In genomic region chr19:13057744-13058143, GRCh38 we compare ENCODE assay signal across 14 cellular contexts. TPM values are rescaled to one million over a fixed set of nuclear protein-coding genes. Genes with fewer than 3 reads are reported as not detected.
A peak's percentile ranks its signal among the peaks of the same experiment; 100 is the strongest.
DNase-seq lines count a peak whose midpoint lies in the region; ATAC-seq, FAIRE-seq and TF ChIP-seq lines count a peak whose summit lies in the region.
"Had no signal": no experiment of that assay in that cellular context is flagged by ENCODE, and none has a peak within 500 bp of the region (broad histone marks: within the 10 kb centered on the region; RNA-seq: fewer than 3 reads in every experiment).

No MANE protein-coding gene starts in this region.

- no peak overlapping the region for H2AFZ ChIP-seq in IMR-90 (replicated peaks; ENCODE audit: low read length, poor library complexity)

- no TSS peak for BruUV-seq in IMR-90 (replicated peaks; lab: Mats Ljungman, UMichigan)

- H3K23ac ChIP-seq in IMR-90 (ENCODE audit: low read depth, low read length) = peak overlapping the region; percentile 67; the same call in 1 of the 2 replicates

- H2BK120ac ChIP-seq in IMR-90 (ENCODE audit: low read depth, low read length) = peak overlapping the region; percentile 100

- H2BK15ac ChIP-seq in IMR-90 (ENCODE audit: low read depth, low read length) = no peak overlapping the region

- peak overlapping the region; percentile 10; the same call in 1 of the 2 replicates for H3K14ac ChIP-seq in IMR-90 (replicated peaks; ENCODE audit: low read depth, low read length)

- no peak overlapping the region for H3K4me3 ChIP-seq in IMR-90 (ENCODE audit: insufficient read depth, low read depth, low read length)
- no peak overlapping the region for H3K4me3 ChIP-seq in lung
- no peak overlapping the region for H3K4me3 ChIP-seq in thoracic aorta
- no peak overlapping the region for H3K4me3 ChIP-seq in kidney (ENCODE audit: low read length in 2 of 2)

- H4K5ac ChIP-seq in IMR-90 (ENCODE audit: low read depth, low read length) = peak overlapping the region; percentile 58; the same call in 1 of the 2 replicates

- H3K27me3 ChIP-seq in IMR-90 (ENCODE audit: control insufficient read depth, insufficient read depth, low read length) = no peaks in the 10 kb centered on the region
- no peaks in the 10 kb centered on the region for H3K27me3 ChIP-seq in lung (ENCODE audit: control insufficient read depth, insufficient read depth)
- no peaks in the 10 kb centered on the region for H3K27me3 ChIP-seq in thoracic aorta (replicated peaks; ENCODE audit: insufficient read depth)

- H3K4me1 ChIP-seq in IMR-90 (ENCODE audit: control insufficient read depth, insufficient read depth, low read length) (peaks cover 67% of the 10 kb centered on the region), lung (ENCODE audit: control insufficient read depth in 2 of 2, insufficient read depth in 2 of 2, low read length in 2 of 2) (peaks cover 15 to 50% of the 10 kb centered on the region in 2 donors), thoracic aorta (ENCODE audit: control insufficient read depth in 1 of 2, low read depth in 2 of 2) (peaks cover 86 to 100% of the 10 kb centered on the region in 2 donors), kidney (ENCODE audit: control insufficient read depth in 1 of 2, insufficient read depth in 1 of 2, low read depth in 1 of 2, low read length in 2 of 2) (peaks cover 21 to 42% of the 10 kb centered on the region in 2 donors)

- dilution Hi-C loops in IMR-90 (cut with HindIII; ENCODE audit: low sequenced_read_pairs, unreplicated experiment) = no loop called here

- CTCF ChIA-PET in IMR-90 (lab: Yijun Ruan, JAX) = interaction anchor here (0.9 to 1.6 kb wide), 2 partner anchors 32 to 36 kb away, joined by 3 to 8 read pairs; no protein-coding TSS in a partner anchor

- H2BK20ac ChIP-seq in IMR-90 (ENCODE audit: low read depth, low read length) = 0 out of 2 replicates have a peak overlapping the region, but pooled peaks have one; percentile 28

- H3K18ac ChIP-seq in IMR-90 (ENCODE audit: low read depth, low read length) = peak overlapping the region; percentile 32; the same call in 1 of the 2 replicates

- peak overlapping the region; percentile 87 for H2AK9ac ChIP-seq in IMR-90 (replicated peaks; ENCODE audit: low read depth, low read length, poor library complexity)

- H2BK5ac ChIP-seq in IMR-90 (ENCODE audit: low read depth, low read length, poor library complexity, severe bottlenecking) = peak overlapping the region; percentile 100

- ATAC-seq in IMR-90 (ENCODE audit: low read depth) = no peak
- ATAC-seq in lung (ENCODE audit: insufficient read depth, low FRiP score) = no peak
- no peak for ATAC-seq in thoracic aorta (ENCODE audit: insufficient number of reproducible peaks, low FRiP score, low read depth)

- no peaks in the 10 kb centered on the region for H3K9me3 ChIP-seq in IMR-90 (ENCODE audit: control insufficient read depth, insufficient read depth, low read length)
- no peaks in the 10 kb centered on the region for H3K9me3 ChIP-seq in lung (ENCODE audit: control insufficient read depth in 2 of 2, insufficient read depth in 1 of 2, low read length in 1 of 2)
- no peaks in the 10 kb centered on the region for H3K9me3 ChIP-seq in thoracic aorta
- no peaks in the 10 kb centered on the region for H3K9me3 ChIP-seq in kidney (ENCODE audit: control insufficient read depth in 1 of 2, low read length in 2 of 2)

- FAIRE-seq in kidney (lab: Jason Lieb, UNC) = no peak

- H3K79me1 ChIP-seq in IMR-90 (ENCODE audit: low read depth in 1 of 2, low read length in 2 of 2) = peaks cover 42 to 88% of the 10 kb centered on the region in 2 experiments

- TF ChIP-seq CTCF in IMR-90 (conservative IDR thresholded peaks at IDR 0.05; ENCODE audit: low read depth, low read length) = no peak
- no peak for TF ChIP-seq CTCF in VCaP (conservative IDR thresholded peaks at IDR 0.05)
- TF ChIP-seq CTCF in lung (IDR thresholded peaks at IDR 0.05; ENCODE audit: control extremely low read depth, extremely low read depth) = no peak
- no peak for TF ChIP-seq CTCF in thoracic aorta (IDR thresholded peaks at IDR 0.05)
- TF ChIP-seq CTCF in kidney (IDR thresholded peaks at IDR 0.05; ENCODE audit: borderline replicate concordance, extremely low read depth, insufficient read depth) = no peak

- in situ Hi-C loops in IMR-90 (cut with MboI; ENCODE audit: low sequenced_read_pairs) = no loop called here

- peak overlapping the region; percentile 80 for H2AK5ac ChIP-seq in IMR-90 (ENCODE audit: low read depth, low read length)

- peak; percentile 47 for DNase-seq in IMR-90
- no peak for DNase-seq in lung (ENCODE audit: low spot score)
- no peak for DNase-seq in thoracic aorta (ENCODE audit: low spot score)
- DNase-seq in kidney = no peak
- no peak for DNase-seq in activated CD8-positive, alpha-beta memory T cell treated with anti-CD3 and anti-CD28 coated beads for 24 hours
- no peak for DNase-seq in NCI-H2029 treated with DMSO at 0.1 percent for 48 hours (lab: John Stamatoyannopoulos, UW)
- DNase-seq: activated CD4-positive, CD25-positive, alpha-beta regulatory T cell; amniotic stem cell; CD8-positive, alpha-beta memory T cell; effector CD8-positive, alpha-beta T cell; hippocampal formation; mammary epithelial cell; occipital lobe had no signal

- H3K36me3 ChIP-seq in IMR-90 (ENCODE audit: control insufficient read depth, insufficient read depth, low read length) (peaks cover 5% of the 10 kb centered on the region; the same call in 1 of the 2 replicates), lung (ENCODE audit: control insufficient read depth in 2 of 2, insufficient read depth in 2 of 2, low read length in 2 of 2) (no peaks in the 10 kb centered on the region), thoracic aorta (no peaks in the 10 kb centered on the region), kidney (ENCODE audit: control insufficient read depth in 1 of 2, insufficient read depth in 2 of 2, low read length in 2 of 2) (no peaks in the 10 kb centered on the region)

- intact Hi-C loops in IMR-90 (cut with micrococcal nuclease) (no loop called here), kidney (cut with DNase I) (no loop called here)

- H4K20me1 ChIP-seq in IMR-90 (ENCODE audit: insufficient read depth, low read length) = peaks cover 10% of the 10 kb centered on the region; the same call in 1 of the 2 replicates

- no peak for TF ChIP-seq POLR2A in IMR-90 (IDR thresholded peaks at IDR 0.05; ENCODE audit: low read depth, low read length)

- TF ChIP-seq RAD21 in IMR-90 (IDR thresholded peaks at IDR 0.05; ENCODE audit: low read length) = no peak

- H3K27ac ChIP-seq in IMR-90 (ENCODE audit: insufficient read depth, low read length) (peak overlapping the region; percentile 100), VCaP (peak overlapping the region; percentile 78), lung (ENCODE audit: low read depth in 1 of 2, low read length in 1 of 2) (peak overlapping the region; percentile 6 to 98), thoracic aorta (peak overlapping the region; percentile 99 to 100), kidney (ENCODE audit: low read depth in 2 of 2, low read length in 2 of 2) (no peak overlapping the region)

- peaks cover 24% of the 10 kb centered on the region for H3K9me1 ChIP-seq in IMR-90 (ENCODE audit: insufficient read depth, low read length)

- H3K56ac ChIP-seq in IMR-90 (ENCODE audit: extremely low read depth, insufficient read depth, low read length) = no peak overlapping the region

- peak overlapping the region; percentile 100 for H4K91ac ChIP-seq in IMR-90 (ENCODE audit: insufficient read depth, low read depth, low read length)

- H3K9ac ChIP-seq in IMR-90 (ENCODE audit: low read depth, low read length) (no peak overlapping the region), kidney (ENCODE audit: low read length in 2 of 2) (no peak overlapping the region)

- 33% methylated on average over 2 of the region's 2 CpGs; no CpG with 5 or more reads in 1 of the 2 experiments for WGBS in IMR-90 (ENCODE audit: extremely low coverage in 2 of 2, insufficient read length in 1 of 2), 2 experiments
- 63 to 65% methylated on average over 2 of the region's 2 CpGs for WGBS in lung, 2 donors

- peak overlapping the region; percentile 7; the same call in 1 of the 2 replicates for H3K4me2 ChIP-seq in IMR-90 (ENCODE audit: low read depth, low read length)

- H3K4ac ChIP-seq in IMR-90 (ENCODE audit: low read depth, low read length) = peak overlapping the region; percentile 100

- POLR2A ChIA-PET in IMR-90 (lab: Charles Lee; ENCODE audit: unreplicated experiment) = interaction anchor here (0.5 to 0.6 kb wide), 2 partner anchors 77 to 571 kb away, joined by 3 to 13 read pairs; no protein-coding TSS in a partner anchor

- peak overlapping the region in 1 of 2 experiments; percentile 99; a peak in 3 of 4 replicates for H4K8ac ChIP-seq in IMR-90 (ENCODE audit: low read depth in 2 of 2, low read length in 2 of 2)

TF ChIP-seq in IMR-90, 13 proteins besides CTCF, POLR2A, EP300 and RAD21 (continues in another document):
- TF ChIP-seq, protein P1, sequence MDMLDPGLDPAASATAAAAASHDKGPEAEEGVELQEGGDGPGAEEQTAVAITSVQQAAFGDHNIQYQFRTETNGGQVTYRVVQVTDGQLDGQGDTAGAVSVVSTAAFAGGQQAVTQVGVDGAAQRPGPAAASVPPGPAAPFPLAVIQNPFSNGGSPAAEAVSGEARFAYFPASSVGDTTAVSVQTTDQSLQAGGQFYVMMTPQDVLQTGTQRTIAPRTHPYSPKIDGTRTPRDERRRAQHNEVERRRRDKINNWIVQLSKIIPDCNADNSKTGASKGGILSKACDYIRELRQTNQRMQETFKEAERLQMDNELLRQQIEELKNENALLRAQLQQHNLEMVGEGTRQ (IDR thresholded peaks at IDR 0.05; ENCODE audit: low read depth, low read length) = no peak
- TF ChIP-seq CHD1 (IDR thresholded peaks at IDR 0.05; ENCODE audit: low read depth, low read length) (no peak), BHLHE40 (IDR thresholded peaks at IDR 0.05; ENCODE audit: low read depth, low read length) (no peak)

RNA-seq across cellular contexts. Expression of gene LYL1, which starts 44.9 kb away (rescaled TPM):
- total RNA-seq in IMR-90 (2012; rRNA removed) = 0.28 and 0.36 TPM in 2 replicates
- 0.39 and 0.63 TPM in 2 replicates for polyA plus RNA-seq in IMR-90 (2012; rRNA removed)
- polyA plus RNA-seq in IMR-90 (2012; cell fraction: cytosol; rRNA removed) = 0.17 and 0.64 TPM in 2 replicates
- 0.56 and 1.4 TPM in 2 replicates for polyA plus RNA-seq in IMR-90 (2012; cell fraction: nucleus; rRNA removed; ENCODE audit: low replicate concordance)
- 10 to 100 TPM; 12.9 to 25.9 TPM for total RNA-seq in lung
- polyA plus RNA-seq in lung = 10 to 100 TPM; 15.5 to 34.1 TPM
- total RNA-seq in thoracic aorta = 10 to 100 TPM; 10.6 to 36.1 TPM
- 13.8 TPM for total RNA-seq in kidney
- polyA plus RNA-seq in kidney (ENCODE audit: insufficient read depth, low read depth, low replicate concordance) = 8.5 TPM
- total RNA-seq: mammary epithelial cell had no signal
- polyA plus RNA-seq: mammary epithelial cell had no signal

RNA-seq across cellular contexts. Expression of gene TRMT1, which starts 58.8 kb away (rescaled TPM):
- total RNA-seq in IMR-90 (2012; rRNA removed) = 23.3 and 28.3 TPM in 2 replicates
- 56.0 and 62.1 TPM in 2 replicates for polyA plus RNA-seq in IMR-90 (2012; rRNA removed)
- polyA plus RNA-seq in IMR-90 (2012; cell fraction: cytosol; rRNA removed) = 30.8 and 37.2 TPM in 2 replicates
- 280 and 687 TPM in 2 replicates for polyA plus RNA-seq in IMR-90 (2012; cell fraction: nucleus; rRNA removed; ENCODE audit: low replicate concordance)
- 10 to 100 TPM; 14.4 to 41.4 TPM for total RNA-seq in lung
- 10 to 100 TPM; 46.1 to 48.2 TPM for polyA plus RNA-seq in lung
- 10 to 100 TPM; 35.3 to 52.3 TPM for total RNA-seq in thoracic aorta
- total RNA-seq in kidney = 40.0 TPM
- 22.7 TPM for polyA plus RNA-seq in kidney (ENCODE audit: insufficient read depth, low read depth, low replicate concordance)

Comparison
In these comparisons a context has a peak if more than half of its experiments do, and no peak if none do; other contexts are left out.
1. H3K27ac ChIP-seq: peak in IMR-90 (single experiment), VCaP (single experiment), lung (2 of 2) and thoracic aorta (2 of 2); none in kidney (0 of 2).